Comparison of ENCODE assay signal across 25 cellular contexts in genomic region chr1:156885904-156886355, GRCh38. TPM values are rescaled to one million over a fixed set of nuclear protein-coding genes. Genes with fewer than 3 reads are reported as not detected.
A peak's percentile ranks its signal among the peaks of the same experiment; 100 is the strongest.
DNase-seq lines count a peak whose midpoint lies in the region; ATAC-seq, FAIRE-seq and TF ChIP-seq lines count a peak whose summit lies in the region.
"Had no signal": no experiment of that assay in that cellular context is flagged by ENCODE, and none has a peak within 500 bp of the region (broad histone marks: within the 10 kb centered on the region; RNA-seq: fewer than 3 reads in every experiment).

No MANE protein-coding gene starts in this region.

- H3K27ac Mint-ChIP-seq in WTC11 = no peak overlapping the region
- peak overlapping the region; percentile 58 to 89 (median 75) for H3K27ac Mint-ChIP-seq in nephron
- no peak overlapping the region for H3K27ac Mint-ChIP-seq in activated CD4-positive, alpha-beta T cell treated with anti-CD3 and anti-CD28 coated beads for 36 hours
- H3K27ac Mint-ChIP-seq: CD4-positive, CD25-positive, alpha-beta regulatory T cell had no signal

- H3K9me3 Mint-ChIP-seq in WTC11 = no peaks in the 10 kb centered on the region
- H3K9me3 Mint-ChIP-seq in nephron = no peaks in the 10 kb centered on the region
- H3K9me3 Mint-ChIP-seq in activated CD4-positive, alpha-beta T cell treated with anti-CD3 and anti-CD28 coated beads for 36 hours (ENCODE audit: low read depth) = no peaks in the 10 kb centered on the region
- H3K9me3 Mint-ChIP-seq: CD4-positive, CD25-positive, alpha-beta regulatory T cell had no signal

- POLR2A ChIA-PET in HepG2 (lab: Yijun Ruan, JAX) = no interaction called here
- POLR2A ChIA-PET in WTC11 (lab: Charles Lee) = no interaction called here
- POLR2A ChIA-PET in activated CD4-positive, alpha-beta T cell treated with anti-CD3 and anti-CD28 coated beads for 36 hours (lab: Charles Lee) = no interaction called here

- H3K36me3 Mint-ChIP-seq in WTC11 (no peaks in the 10 kb centered on the region), nephron (ENCODE audit: low read depth) (no peaks in the 10 kb centered on the region)
- H3K36me3 Mint-ChIP-seq in activated CD4-positive, alpha-beta T cell treated with anti-CD3 and anti-CD28 coated beads for 36 hours (ENCODE audit: low read depth) = no peaks in the 10 kb centered on the region

- WGBS in HepG2 (ENCODE audit: low lambda C conversion rate) = 11% methylated on average over 10 of the region's 12 CpGs
- WGBS in right lobe of liver (ENCODE audit: insufficient coverage, low coverage, low lambda C conversion rate, missing lambda C conversion rate) = 56% methylated on average over 7 of the region's 12 CpGs

- H3K4me1 Mint-ChIP-seq in WTC11 (peaks cover 30% of the 10 kb centered on the region), nephron (peaks cover 62% of the 10 kb centered on the region)
- peaks cover 2% of the 10 kb centered on the region for H3K4me1 Mint-ChIP-seq in activated CD4-positive, alpha-beta T cell treated with anti-CD3 and anti-CD28 coated beads for 36 hours

- no peaks in the 10 kb centered on the region for H3K79me2 ChIP-seq in HepG2 (ENCODE audit: insufficient read depth, low read length)

- H3K4me3 Mint-ChIP-seq in WTC11 (no peak overlapping the region), nephron (peak overlapping the region in 1 of 3 experiments; percentile 3)
- no peak overlapping the region for H3K4me3 Mint-ChIP-seq in activated CD4-positive, alpha-beta T cell treated with anti-CD3 and anti-CD28 coated beads for 36 hours
- H3K4me3 Mint-ChIP-seq: CD4-positive, CD25-positive, alpha-beta regulatory T cell had no signal

- H3K9me3 ChIP-seq in HepG2 (ENCODE audit: low read length) (no peaks in the 10 kb centered on the region), right lobe of liver (no peaks in the 10 kb centered on the region)
- H3K9me3 ChIP-seq: BLaER1, HAP-1 had no signal

- H3K27me3 ChIP-seq in HepG2 (ENCODE audit: control insufficient read depth in 1 of 2, insufficient read depth in 2 of 2, low read length in 2 of 2) (peaks cover 8 to 74% of the 10 kb centered on the region in 2 experiments), right lobe of liver (no peaks in the 10 kb centered on the region)
- H3K27me3 ChIP-seq: BLaER1 had no signal

- no peak for TF ChIP-seq CTCF in HepG2 (CRISPR knock-in tag; IDR thresholded peaks at IDR 0.05)
- no peak for TF ChIP-seq CTCF in right lobe of liver (IDR thresholded peaks at IDR 0.05)
- TF ChIP-seq CTCF in WTC11 (IDR thresholded peaks at IDR 0.05) = no peak
- no peak for TF ChIP-seq CTCF in nephron (IDR thresholded peaks at IDR 0.05; ENCODE audit: unreplicated experiment in 3 of 3)

- no TSS peak for BruUV-seq in HepG2 (replicated peaks; lab: Mats Ljungman, UMichigan)

- no peak for TF ChIP-seq POLR2A in HepG2 (IDR thresholded peaks at IDR 0.05; ENCODE audit: insufficient read depth in 1 of 2, low read depth in 2 of 2, low read length in 2 of 2)
- no peak for TF ChIP-seq POLR2A in right lobe of liver (IDR thresholded peaks at IDR 0.05)

- intact Hi-C loops in HepG2 (cut with micrococcal nuclease; ENCODE audit: unreplicated experiment) (no loop called here), right lobe of liver (cut with DNase I) (no loop called here)
- intact Hi-C loops in activated CD4-positive, alpha-beta T cell treated with anti-CD3 and anti-CD28 coated beads for 36 hours (cut with DNase I, micrococcal nuclease) = no loop called here

- no peak for FAIRE-seq in HepG2 (lab: Jason Lieb, UNC)
- FAIRE-seq: GM18507 had no signal

- ATAC-seq in HepG2 (no peak), right lobe of liver (no peak), WTC11 (no peak), GM18520 (IDR thresholded peaks at IDR 0.05; ENCODE audit: unreplicated experiment) (no peak)
- no peak for ATAC-seq in activated CD4-positive, alpha-beta T cell treated with anti-CD3 and anti-CD28 coated beads for 36 hours

- CTCF ChIA-PET in HepG2 (lab: Yijun Ruan, JAX; ENCODE audit: low intra/inter-chr PET ratio, low total read pairs) (no interaction called here), WTC11 (lab: Charles Lee) (interaction anchor here (0.8 to 13.3 kb wide), 11 partner anchors 10 to 195 kb away, joined by 3 to 211 read pairs (median 13); partner anchors contain the start of genes INSRR, LRRC71, NTRK1 and PRCC)
- CTCF ChIA-PET in activated CD4-positive, alpha-beta T cell treated with anti-CD3 and anti-CD28 coated beads for 36 hours (lab: Charles Lee) = interaction anchor here (1.3 to 1.6 kb wide), 3 partner anchors 9 to 160 kb away, joined by 3 to 4 read pairs (median 4); no protein-coding TSS in a partner anchor

- TF ChIP-seq EP300 in HepG2 (IDR thresholded peaks at IDR 0.05; ENCODE audit: low read depth in 2 of 2, low read length in 2 of 2) = no peak
- no peak for TF ChIP-seq EP300 in HepG2 (CRISPR knock-in tag; IDR thresholded peaks at IDR 0.05; ENCODE audit: borderline replicate concordance)

- H3K4me2 ChIP-seq in HepG2 (ENCODE audit: low read depth, low read length) = no peak overlapping the region

- H3K4me3 ChIP-seq in HepG2 (replicated peaks in 1 of 3; ENCODE audit: insufficient read depth in 1 of 3, low read depth in 2 of 3, low read length in 3 of 3) (no peak overlapping the region), right lobe of liver (no peak overlapping the region)
- H3K4me3 ChIP-seq: BLaER1, GM23248, HAP-1, SK-N-MC had no signal

- H3K27me3 Mint-ChIP-seq in WTC11 (ENCODE audit: low read depth) = peaks cover 47% of the 10 kb centered on the region
- H3K27me3 Mint-ChIP-seq in nephron (ENCODE audit: low read depth) = peaks cover 38% of the 10 kb centered on the region
- peaks cover 24% of the 10 kb centered on the region for H3K27me3 Mint-ChIP-seq in activated CD4-positive, alpha-beta T cell treated with anti-CD3 and anti-CD28 coated beads for 36 hours

- H3K27ac ChIP-seq in HepG2 (ENCODE audit: extremely low read length, insufficient read depth, low read length) (no peak overlapping the region), right lobe of liver (no peak overlapping the region)
- H3K27ac ChIP-seq: BLaER1, GM23248, HL-60, SK-N-MC had no signal

- DNase-seq in HepG2 (ENCODE audit: low spot score) = no peak
- DNase-seq in right lobe of liver = no peak
- DNase-seq in WTC11 (ENCODE audit: low spot score) = no peak
- no peak for DNase-seq in activated CD4-positive, alpha-beta T cell treated with anti-CD3 and anti-CD28 coated beads for 36 hours
- no peak for DNase-seq in SHP77 (lab: John Stamatoyannopoulos, UW)
- DNase-seq: CD4-positive, CD25-positive, alpha-beta regulatory T cell; Karpas-422; NCI-H1092; NCI-H1417 treated with DMSO at 0.1 percent for 48 hours; NCI-H1694 treated with DMSO at 0.1 percent for 48 hours; NCI-H2081; NCI-H526 treated with DMSO at 0.1 percent for 48 hours had no signal

- in situ Hi-C loops in HepG2 (cut with HindIII; ENCODE audit: extremely low pct_ligation_motif_present, low pct_unique_long_range_greater_than_20kb) = no loop called here

- H4K20me1 ChIP-seq in HepG2 (ENCODE audit: insufficient read depth, low read length) = no peaks in the 10 kb centered on the region
- H4K20me1 ChIP-seq: BLaER1 had no signal

- no peaks in the 10 kb centered on the region for H3K4me1 ChIP-seq in HepG2 (ENCODE audit: insufficient read depth, low read length)
- H3K4me1 ChIP-seq in right lobe of liver = no peaks in the 10 kb centered on the region

- TF ChIP-seq RAD21 in HepG2 (CRISPR knock-in tag; IDR thresholded peaks at IDR 0.05) = no peak

- H3K9ac ChIP-seq in HepG2 (ENCODE audit: insufficient read depth, low read depth, low read length) = no peak overlapping the region
- H3K9ac ChIP-seq: BLaER1, GM23248 had no signal

- no peak overlapping the region for H2AFZ ChIP-seq in HepG2 (ENCODE audit: low read length)
- H2AFZ ChIP-seq: GM23248 had no signal

- H3K36me3 ChIP-seq in HepG2 (replicated peaks in 1 of 2; ENCODE audit: control insufficient read depth in 1 of 2, insufficient read depth in 2 of 2, low read length in 2 of 2) (no peaks in the 10 kb centered on the region), right lobe of liver (no peaks in the 10 kb centered on the region)
- H3K36me3 ChIP-seq: BLaER1, HAP-1 had no signal

RNA-seq across cellular contexts. Expression of gene PEAR1, which starts 7.6 kb away (rescaled TPM):
- total RNA-seq in HepG2 (2016; rRNA removed; fragmentation: Illumina TruSeq; extraction: Trizol) (0.06 and 0.27 TPM in 2 replicates), right lobe of liver (1 to 10 TPM; 2.2 to 9.8 (median 3.6) TPM), WTC11 (2021) (0.89 to 1.6 TPM (median 1.0 TPM) in 3 replicates)
- not detected in 2 replicates for total RNA-seq in HepG2 (2016; cell fraction: cytosol; rRNA removed; fragmentation: Illumina TruSeq; extraction: Trizol; ENCODE audit: low read depth)
- 0.09 TPM in 1 of 2 replicates, not detected in the other for total RNA-seq in HepG2 (2016; cell fraction: insoluble cytoplasmic fraction; rRNA removed; fragmentation: Illumina TruSeq; extraction: Trizol)
- total RNA-seq in HepG2 (2016; cell fraction: membrane; rRNA removed; fragmentation: Illumina TruSeq; extraction: Trizol) = 0.07 TPM in 1 of 2 replicates, not detected in the other
- total RNA-seq in HepG2 (2016; cell fraction: nucleus; rRNA removed; fragmentation: Illumina TruSeq; extraction: Trizol) = not detected in 2 replicates
- polyA plus RNA-seq in HepG2 (2011; rRNA removed) = 0.39 and 0.41 TPM in 2 replicates
- 0.12 and 0.20 TPM in 2 replicates for polyA plus RNA-seq in HepG2 (2011; cell fraction: cytosol; rRNA removed)
- 1.7 and 2.6 TPM in 2 replicates for polyA plus RNA-seq in HepG2 (2011; cell fraction: nucleus; rRNA removed)
- 0.03 and 0.21 TPM in 2 replicates for polyA plus RNA-seq in HepG2 (2012)
- polyA plus RNA-seq in HepG2 (2016; cell fraction: cytosol; fragmentation: Illumina TruSeq; extraction: Trizol; ENCODE audit: low read depth) = 0.10 TPM in 1 of 2 replicates, not detected in the other
- not detected in 2 replicates for polyA plus RNA-seq in HepG2 (2016; cell fraction: insoluble cytoplasmic fraction; fragmentation: Illumina TruSeq; extraction: Trizol; ENCODE audit: low read depth)
- polyA plus RNA-seq in HepG2 (2016; cell fraction: membrane; fragmentation: Illumina TruSeq; extraction: Trizol; ENCODE audit: low read depth) = 0.06 and 0.17 TPM in 2 replicates
- polyA plus RNA-seq in HepG2 (2016; cell fraction: nucleus; fragmentation: Illumina TruSeq; extraction: Trizol; ENCODE audit: insufficient read depth, low read depth) = 0.79 and 1.1 TPM in 2 replicates
- 0.20 and 0.98 TPM in 2 replicates for polyA minus RNA-seq in HepG2 (2011; rRNA and poly(A)+ RNA removed; ENCODE audit: low replicate concordance)
- not detected in 2 replicates for polyA minus RNA-seq in HepG2 (2011; cell fraction: cytosol; rRNA and poly(A)+ RNA removed)
- polyA minus RNA-seq in HepG2 (2011; cell fraction: nucleus; rRNA and poly(A)+ RNA removed) = 0.13 and 0.50 TPM in 2 replicates
- total RNA-seq in activated CD4-positive, alpha-beta T cell treated with anti-CD3 and anti-CD28 coated beads for 36 hours = not detected
- polyA plus RNA-seq: CD4-positive, CD25-positive, alpha-beta regulatory T cell had no signal

RNA-seq across cellular contexts. Expression of gene NTRK1, which starts 25.3 kb away (rescaled TPM):
- total RNA-seq in HepG2 (2016; rRNA removed; fragmentation: Illumina TruSeq; extraction: Trizol) = not detected in 2 replicates
- not detected in 2 replicates for total RNA-seq in HepG2 (2016; cell fraction: cytosol; rRNA removed; fragmentation: Illumina TruSeq; extraction: Trizol; ENCODE audit: low read depth)
- total RNA-seq in HepG2 (2016; cell fraction: insoluble cytoplasmic fraction; rRNA removed; fragmentation: Illumina TruSeq; extraction: Trizol) = not detected in 2 replicates
- not detected in 2 replicates for total RNA-seq in HepG2 (2016; cell fraction: membrane; rRNA removed; fragmentation: Illumina TruSeq; extraction: Trizol)
- total RNA-seq in HepG2 (2016; cell fraction: nucleus; rRNA removed; fragmentation: Illumina TruSeq; extraction: Trizol) = not detected in 2 replicates
- polyA plus RNA-seq in HepG2 (2011; rRNA removed) = not detected in 2 replicates
- not detected in 2 replicates for polyA plus RNA-seq in HepG2 (2011; cell fraction: cytosol; rRNA removed)
- not detected in 2 replicates for polyA plus RNA-seq in HepG2 (2011; cell fraction: nucleus; rRNA removed)
- polyA plus RNA-seq in HepG2 (2012) = not detected in 2 replicates
- polyA plus RNA-seq in HepG2 (2016; cell fraction: cytosol; fragmentation: Illumina TruSeq; extraction: Trizol; ENCODE audit: low read depth) = not detected in 2 replicates
- polyA plus RNA-seq in HepG2 (2016; cell fraction: insoluble cytoplasmic fraction; fragmentation: Illumina TruSeq; extraction: Trizol; ENCODE audit: low read depth) = not detected in 2 replicates
- not detected in 2 replicates for polyA plus RNA-seq in HepG2 (2016; cell fraction: membrane; fragmentation: Illumina TruSeq; extraction: Trizol; ENCODE audit: low read depth)
- polyA plus RNA-seq in HepG2 (2016; cell fraction: nucleus; fragmentation: Illumina TruSeq; extraction: Trizol; ENCODE audit: insufficient read depth, low read depth) = not detected in 2 replicates
- 0.08 and 0.19 TPM in 2 replicates for polyA minus RNA-seq in HepG2 (2011; rRNA and poly(A)+ RNA removed; ENCODE audit: low replicate concordance)
- polyA minus RNA-seq in HepG2 (2011; cell fraction: cytosol; rRNA and poly(A)+ RNA removed) = not detected in 2 replicates
- polyA minus RNA-seq in HepG2 (2011; cell fraction: nucleus; rRNA and poly(A)+ RNA removed) = not detected in 2 replicates
- total RNA-seq in right lobe of liver = not detected
- 0.23 to 0.42 TPM (median 0.23 TPM) in 3 replicates for total RNA-seq in WTC11 (2021)
- 1 to 10 TPM; 4.4 to 6.1 TPM for total RNA-seq in activated CD4-positive, alpha-beta T cell treated with anti-CD3 and anti-CD28 coated beads for 36 hours
- polyA plus RNA-seq: AG04450 had no signal

RNA-seq across cellular contexts. Expression of gene INSRR, which starts 27.0 kb away (rescaled TPM):
- total RNA-seq in HepG2 (2016; rRNA removed; fragmentation: Illumina TruSeq; extraction: Trizol) (not detected in 2 replicates), right lobe of liver (not detected), WTC11 (2021) (0.05 to 0.11 TPM in 2 of 3 replicates, not detected in the other)
- total RNA-seq in HepG2 (2016; cell fraction: cytosol; rRNA removed; fragmentation: Illumina TruSeq; extraction: Trizol; ENCODE audit: low read depth) = not detected in 2 replicates
- not detected in 2 replicates for total RNA-seq in HepG2 (2016; cell fraction: insoluble cytoplasmic fraction; rRNA removed; fragmentation: Illumina TruSeq; extraction: Trizol)
- total RNA-seq in HepG2 (2016; cell fraction: membrane; rRNA removed; fragmentation: Illumina TruSeq; extraction: Trizol) = not detected in 2 replicates
- not detected in 2 replicates for total RNA-seq in HepG2 (2016; cell fraction: nucleus; rRNA removed; fragmentation: Illumina TruSeq; extraction: Trizol)
- polyA plus RNA-seq in HepG2 (2011; rRNA removed) = not detected in 2 replicates
- polyA plus RNA-seq in HepG2 (2011; cell fraction: cytosol; rRNA removed) = not detected in 2 replicates
- not detected in 2 replicates for polyA plus RNA-seq in HepG2 (2011; cell fraction: nucleus; rRNA removed)
- not detected in 2 replicates for polyA plus RNA-seq in HepG2 (2012)
- not detected in 2 replicates for polyA plus RNA-seq in HepG2 (2016; cell fraction: cytosol; fragmentation: Illumina TruSeq; extraction: Trizol; ENCODE audit: low read depth)
- not detected in 2 replicates for polyA plus RNA-seq in HepG2 (2016; cell fraction: insoluble cytoplasmic fraction; fragmentation: Illumina TruSeq; extraction: Trizol; ENCODE audit: low read depth)
- polyA plus RNA-seq in HepG2 (2016; cell fraction: membrane; fragmentation: Illumina TruSeq; extraction: Trizol; ENCODE audit: low read depth) = not detected in 2 replicates
- polyA plus RNA-seq in HepG2 (2016; cell fraction: nucleus; fragmentation: Illumina TruSeq; extraction: Trizol; ENCODE audit: insufficient read depth, low read depth) = not detected in 2 replicates
- not detected in 2 replicates for polyA minus RNA-seq in HepG2 (2011; rRNA and poly(A)+ RNA removed; ENCODE audit: low replicate concordance)
- not detected in 2 replicates for polyA minus RNA-seq in HepG2 (2011; cell fraction: cytosol; rRNA and poly(A)+ RNA removed)
- polyA minus RNA-seq in HepG2 (2011; cell fraction: nucleus; rRNA and poly(A)+ RNA removed) = not detected in 2 replicates
- under 1 TPM; 0.14 to 0.18 TPM for total RNA-seq in activated CD4-positive, alpha-beta T cell treated with anti-CD3 and anti-CD28 coated beads for 36 hours
- total RNA-seq: A172, Daoy, G401, GM23248 had no signal
- polyA plus RNA-seq: AG04450; CD4-positive, CD25-positive, alpha-beta regulatory T cell had no signal

RNA-seq across cellular contexts. Expression of gene LRRC71, which starts 34.5 kb away (rescaled TPM):
- total RNA-seq in HepG2 (2016; rRNA removed; fragmentation: Illumina TruSeq; extraction: Trizol) = not detected in 2 replicates
- not detected in 2 replicates for total RNA-seq in HepG2 (2016; cell fraction: cytosol; rRNA removed; fragmentation: Illumina TruSeq; extraction: Trizol; ENCODE audit: low read depth)
- total RNA-seq in HepG2 (2016; cell fraction: insoluble cytoplasmic fraction; rRNA removed; fragmentation: Illumina TruSeq; extraction: Trizol) = not detected in 2 replicates
- total RNA-seq in HepG2 (2016; cell fraction: membrane; rRNA removed; fragmentation: Illumina TruSeq; extraction: Trizol) = not detected in 2 replicates
- total RNA-seq in HepG2 (2016; cell fraction: nucleus; rRNA removed; fragmentation: Illumina TruSeq; extraction: Trizol) = not detected in 2 replicates
- not detected in 2 replicates for polyA plus RNA-seq in HepG2 (2011; rRNA removed)
- not detected in 2 replicates for polyA plus RNA-seq in HepG2 (2011; cell fraction: cytosol; rRNA removed)
- polyA plus RNA-seq in HepG2 (2011; cell fraction: nucleus; rRNA removed) = not detected in 2 replicates
- polyA plus RNA-seq in HepG2 (2012) = not detected in 2 replicates
- polyA plus RNA-seq in HepG2 (2016; cell fraction: cytosol; fragmentation: Illumina TruSeq; extraction: Trizol; ENCODE audit: low read depth) = not detected in 2 replicates
- polyA plus RNA-seq in HepG2 (2016; cell fraction: insoluble cytoplasmic fraction; fragmentation: Illumina TruSeq; extraction: Trizol; ENCODE audit: low read depth) = not detected in 2 replicates
- not detected in 2 replicates for polyA plus RNA-seq in HepG2 (2016; cell fraction: membrane; fragmentation: Illumina TruSeq; extraction: Trizol; ENCODE audit: low read depth)
- polyA plus RNA-seq in HepG2 (2016; cell fraction: nucleus; fragmentation: Illumina TruSeq; extraction: Trizol; ENCODE audit: insufficient read depth, low read depth) = not detected in 2 replicates
- not detected in 2 replicates for polyA minus RNA-seq in HepG2 (2011; rRNA and poly(A)+ RNA removed; ENCODE audit: low replicate concordance)
- polyA minus RNA-seq in HepG2 (2011; cell fraction: cytosol; rRNA and poly(A)+ RNA removed) = not detected in 2 replicates
- polyA minus RNA-seq in HepG2 (2011; cell fraction: nucleus; rRNA and poly(A)+ RNA removed) = not detected in 2 replicates
- under 1 TPM in 2 of 6 experiments, not detected in 4; 0.12 to 0.20 TPM for total RNA-seq in right lobe of liver
- total RNA-seq in WTC11 (2021) = 0.18 to 0.30 TPM (median 0.22 TPM) in 3 replicates
- total RNA-seq in activated CD4-positive, alpha-beta T cell treated with anti-CD3 and anti-CD28 coated beads for 36 hours = not detected
- total RNA-seq: A172; CD4-positive, CD25-positive, alpha-beta regulatory T cell; Daoy; G401; NCI-H460 had no signal
- polyA plus RNA-seq: AG04450; CD4-positive, CD25-positive, alpha-beta regulatory T cell; GM23248 had no signal

Comparison
In these comparisons a context has a peak if more than half of its experiments do, and no peak if none do; other contexts are left out.
1. H3K27ac Mint-ChIP-seq: peak in nephron (3 of 3); none in WTC11 (single experiment) and activated CD4-positive, alpha-beta T cell treated with anti-CD3 and anti-CD28 coated beads for 36 hours (single experiment).